In genomic region chr12:101829639-101830390, GRCh38 we compare ENCODE assay signal across 8 cellular contexts. TPM values are rescaled to one million over a fixed set of nuclear protein-coding genes. Genes with fewer than 3 reads are reported as not detected.
DNase-seq lines count a peak whose midpoint lies in the region; ATAC-seq and TF ChIP-seq lines count a peak whose summit lies in the region.

No MANE protein-coding gene starts in this region.

- no peaks in the 10 kb centered on the region for H3K27me3 ChIP-seq in HL-60 (ENCODE audit: insufficient read depth, poor library complexity, severe bottlenecking)

- TF ChIP-seq CTCF in HL-60 (IDR thresholded peaks at IDR 0.05; ENCODE audit: insufficient read depth, low read length) = no peak

- peak; percentile 24 for DNase-seq in EH (ENCODE audit: low read depth)
- DNase-seq in HL-60 (ENCODE audit: low read depth in 1 of 2, low spot score in 1 of 2) = no peak
- DNase-seq in activated naive CD4-positive, alpha-beta T cell treated with anti-CD3 and anti-CD28 coated beads, Interleukin-2, amount 50 U/mL, for 72 hours (ENCODE audit: low spot score in 2 of 2) = no peak
- DNase-seq in stimulated activated effector memory CD8-positive, alpha-beta T cell treated with anti-CD3 and anti-CD28 coated beads, Interleukin-12 subunit alpha, Interleukin-12 subunit beta, amount 100 ng/mL, for 72 hours (ENCODE audit: low spot score in 2 of 2) = peak in 1 of 2 donors; percentile 59
- no peak for DNase-seq in H4 (ENCODE audit: low spot score)
- DNase-seq in midbrain (lab: John Stamatoyannopoulos, UW) = no peak

- peak overlapping the region; percentile 91 for H3K4me3 ChIP-seq in HL-60 (replicated peaks; ENCODE audit: insufficient read depth, low read length)
- H3K4me3 ChIP-seq in iPS-11a (ENCODE audit: low read depth, low read length) = peak overlapping the region; percentile 91

- no peaks in the 10 kb centered on the region for H3K9me3 Mint-ChIP-seq in activated naive CD4-positive, alpha-beta T cell treated with anti-CD3 and anti-CD28 coated beads, Interleukin-2, amount 50 U/mL, for 72 hours
- no peaks in the 10 kb centered on the region for H3K9me3 Mint-ChIP-seq in stimulated activated effector memory CD8-positive, alpha-beta T cell treated with anti-CD3 and anti-CD28 coated beads, Interleukin-12 subunit alpha, Interleukin-12 subunit beta, amount 100 ng/mL, for 72 hours

- no peaks in the 10 kb centered on the region for H3K36me3 Mint-ChIP-seq in activated naive CD4-positive, alpha-beta T cell treated with anti-CD3 and anti-CD28 coated beads, Interleukin-2, amount 50 U/mL, for 72 hours
- peaks cover 38% of the 10 kb centered on the region for H3K36me3 Mint-ChIP-seq in stimulated activated effector memory CD8-positive, alpha-beta T cell treated with anti-CD3 and anti-CD28 coated beads, Interleukin-12 subunit alpha, Interleukin-12 subunit beta, amount 100 ng/mL, for 72 hours

- peak overlapping the region; percentile 96 for H3K4me3 Mint-ChIP-seq in stimulated activated effector memory CD8-positive, alpha-beta T cell treated with anti-CD3 and anti-CD28 coated beads, Interleukin-12 subunit alpha, Interleukin-12 subunit beta, amount 100 ng/mL, for 72 hours

- peaks cover 46% of the 10 kb centered on the region for H3K4me1 Mint-ChIP-seq in stimulated activated effector memory CD8-positive, alpha-beta T cell treated with anti-CD3 and anti-CD28 coated beads, Interleukin-12 subunit alpha, Interleukin-12 subunit beta, amount 100 ng/mL, for 72 hours

- peak overlapping the region; percentile 82 to 99 for H3K27ac Mint-ChIP-seq in activated naive CD4-positive, alpha-beta T cell treated with anti-CD3 and anti-CD28 coated beads, Interleukin-2, amount 50 U/mL, for 72 hours
- H3K27ac Mint-ChIP-seq in stimulated activated effector memory CD8-positive, alpha-beta T cell treated with anti-CD3 and anti-CD28 coated beads, Interleukin-12 subunit alpha, Interleukin-12 subunit beta, amount 100 ng/mL, for 72 hours = peak overlapping the region; percentile 93

- ATAC-seq in activated naive CD4-positive, alpha-beta T cell treated with anti-CD3 and anti-CD28 coated beads, Interleukin-2, amount 50 U/mL, for 72 hours = peak in 1 of 2 donors; percentile 1
- ATAC-seq in stimulated activated effector memory CD8-positive, alpha-beta T cell treated with anti-CD3 and anti-CD28 coated beads, Interleukin-12 subunit alpha, Interleukin-12 subunit beta, amount 100 ng/mL, for 72 hours = peak; percentile 1
- no peak for ATAC-seq in HG03039 (IDR thresholded peaks at IDR 0.05; ENCODE audit: unreplicated experiment)

- peak overlapping the region; percentile 41 for H3K27ac ChIP-seq in HL-60 (replicated peaks)

RNA-seq across cellular contexts. Expression of gene GNPTAB, which starts 0.9 kb away (rescaled TPM):
- 10 to 100 TPM; 22.2 to 48.0 TPM for total RNA-seq in activated naive CD4-positive, alpha-beta T cell treated with anti-CD3 and anti-CD28 coated beads, Interleukin-2, amount 50 U/mL, for 72 hours
- total RNA-seq in H4 (2014; rRNA removed; shearing (Covaris generic)) = 11.9 and 18.4 TPM in 2 replicates

RNA-seq across cellular contexts. Expression of gene DRAM1, which starts 47.6 kb away (rescaled TPM):
- 1 to 10 TPM; 5.1 to 5.6 TPM for total RNA-seq in activated naive CD4-positive, alpha-beta T cell treated with anti-CD3 and anti-CD28 coated beads, Interleukin-2, amount 50 U/mL, for 72 hours
- 16.9 and 29.0 TPM in 2 replicates for total RNA-seq in H4 (2014; rRNA removed; shearing (Covaris generic))
